ENCODE assay signal across 8 cellular contexts in the genomic region with DNA sequence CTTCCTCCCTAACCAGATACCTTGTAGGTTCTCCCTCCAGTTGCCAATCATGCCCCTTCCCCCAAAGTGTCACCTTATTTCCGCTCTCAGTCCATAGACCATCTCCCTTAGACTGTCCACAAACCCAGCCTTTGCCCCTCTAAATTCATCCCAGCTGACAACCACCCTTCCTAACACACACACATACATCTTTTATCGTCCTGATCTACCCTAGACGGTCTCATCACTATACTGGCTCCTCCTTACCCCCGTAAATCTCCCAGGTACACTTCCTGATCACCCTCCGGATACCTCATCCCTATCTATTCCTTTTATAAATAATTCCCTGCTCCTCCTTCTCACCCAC. TPM values are rescaled to one million over a fixed set of nuclear protein-coding genes. Genes with fewer than 3 reads are reported as not detected.
A peak's percentile ranks its signal among the peaks of the same experiment; 100 is the strongest.
DNase-seq lines count a peak whose midpoint lies in the region; ATAC-seq and TF ChIP-seq lines count a peak whose summit lies in the region.

No MANE protein-coding gene starts in this region.

- H3K4me1 ChIP-seq in ACC112 (ENCODE audit: control insufficient read depth, insufficient read depth, low read length, unreplicated experiment) (peaks cover 12% of the 10 kb centered on the region), gastroesophageal sphincter (peaks cover 5 to 41% (median 10%) of the 10 kb centered on the region in 3 donors), skeletal muscle satellite cell (ENCODE audit: control insufficient read depth, insufficient read depth, low read length) (peaks cover 14% of the 10 kb centered on the region)

- H3K36me3 ChIP-seq in ACC112 (ENCODE audit: insufficient read depth, low read length), result no peaks in the 10 kb centered on the region
- no peaks in the 10 kb centered on the region for H3K36me3 ChIP-seq in SK-N-MC (ENCODE audit: insufficient read depth, low read length)
- H3K36me3 ChIP-seq in gastroesophageal sphincter, result no peaks in the 10 kb centered on the region
- H3K36me3 ChIP-seq in skeletal muscle satellite cell (ENCODE audit: insufficient read depth, low read length), result no peaks in the 10 kb centered on the region

- H3K27me3 ChIP-seq in ACC112 (ENCODE audit: insufficient read depth, low read length) (no peaks in the 10 kb centered on the region), gastroesophageal sphincter (no peaks in the 10 kb centered on the region), skeletal muscle satellite cell (ENCODE audit: control insufficient read depth, insufficient read depth, low read length) (no peaks in the 10 kb centered on the region)

- H3K9me3 ChIP-seq in SK-N-MC (ENCODE audit: low read depth, low read length) (no peaks in the 10 kb centered on the region), gastroesophageal sphincter (no peaks in the 10 kb centered on the region), skeletal muscle satellite cell (replicated peaks; ENCODE audit: low read length) (no peaks in the 10 kb centered on the region)

- H3K4me2 ChIP-seq in skeletal muscle satellite cell (ENCODE audit: low read length), result peak overlapping the region; percentile 84

- TF ChIP-seq CTCF in gastroesophageal sphincter (IDR thresholded peaks at IDR 0.05), result no peak

- H3K4me3 ChIP-seq in ACC112 (ENCODE audit: low read depth, low read length) (peak overlapping the region; percentile 89), SK-N-MC (peak overlapping the region; percentile 81), gastroesophageal sphincter (peak overlapping the region; percentile 88 to 97), skeletal muscle satellite cell (ENCODE audit: low read length) (peak overlapping the region; percentile 86)

- WGBS in gastroesophageal sphincter (ENCODE audit: low coverage in 1 of 2), 2 donors, result 19 to 27% methylated on average over 5 of the region's 5 CpGs

- TF ChIP-seq EP300 in gastroesophageal sphincter (IDR thresholded peaks at IDR 0.05), result no peak

- DNase-seq in SK-N-MC (ENCODE audit: low read depth, low spot score) (no peak), KG1 (lab: John Stamatoyannopoulos, UW) (no peak), T-helper 9 cell (no peak)

- peak overlapping the region; percentile 85 for H2AFZ ChIP-seq in ACC112 (ENCODE audit: low read length, unreplicated experiment)

- 0 out of 2 replicates have a peak overlapping the region, but pooled peaks have one; percentile 50 for H3K27ac ChIP-seq in ACC112 (ENCODE audit: low read depth, low read length)
- H3K27ac ChIP-seq in SK-N-MC, result no peak overlapping the region
- H3K27ac ChIP-seq in gastroesophageal sphincter, result peak overlapping the region in 3 of 4 donors; percentile 90 to 92 (median 91)

- peaks cover 87% of the 10 kb centered on the region for H3K79me2 ChIP-seq in ACC112 (ENCODE audit: control insufficient read depth, insufficient read depth, low read length, unreplicated experiment)

- no peak for TF ChIP-seq POLR2A in gastroesophageal sphincter (IDR thresholded peaks at IDR 0.05)

- H3K9ac ChIP-seq in SK-N-MC (ENCODE audit: insufficient read length) (peak overlapping the region; percentile 86), skeletal muscle satellite cell (ENCODE audit: low read depth, low read length) (peak overlapping the region; percentile 95)

- ATAC-seq in GM19351 (IDR thresholded peaks at IDR 0.05; ENCODE audit: unreplicated experiment), result peak; percentile 4
- no peak for ATAC-seq in gastroesophageal sphincter
- no peak for ATAC-seq in GM19324 (IDR thresholded peaks at IDR 0.05; ENCODE audit: low FRiP score, unreplicated experiment)

RNA-seq across cellular contexts. Expression of gene THOC7, which starts 0.8 kb away (rescaled TPM):
- total RNA-seq in gastroesophageal sphincter, result 10 to 100 TPM; 61.4 to 84.4 (median 81.1) TPM
- 52.9 and 57.0 TPM in 2 replicates for total RNA-seq in skeletal muscle satellite cell (2012; rRNA removed)

RNA-seq across cellular contexts. Expression of gene ATXN7, which starts 0.9 kb away (rescaled TPM):
- total RNA-seq in gastroesophageal sphincter, result 10 to 100 TPM; 15.5 to 36.3 (median 19.8) TPM
- 10.6 and 12.0 TPM in 2 replicates for total RNA-seq in skeletal muscle satellite cell (2012; rRNA removed)

RNA-seq across cellular contexts. Expression of gene C3orf49, which starts 43.7 kb away (rescaled TPM):
- not detected for total RNA-seq in gastroesophageal sphincter
- total RNA-seq in skeletal muscle satellite cell (2012; rRNA removed), result not detected in 2 replicates

RNA-seq across cellular contexts. Expression of gene SCAANT1, which starts 49.4 kb away (rescaled TPM):
- total RNA-seq in gastroesophageal sphincter, result not detected
- total RNA-seq in skeletal muscle satellite cell (2012; rRNA removed), result not detected in 2 replicates
